In genomic region chr16:23858496-23859062, GRCh38 we compare ENCODE assay signal across 17 cellular contexts. TPM values are rescaled to one million over a fixed set of nuclear protein-coding genes. Genes with fewer than 3 reads are reported as not detected.
DNase-seq lines count a peak whose midpoint lies in the region; ATAC-seq lines count a peak whose summit lies in the region.
"Had no signal": no experiment of that assay in that cellular context is flagged by ENCODE, and none has a peak within 500 bp of the region (broad histone marks: within the 10 kb centered on the region; RNA-seq: fewer than 3 reads in every experiment).

No MANE protein-coding gene starts in this region.

- no peaks in the 10 kb centered on the region for H3K27me3 Mint-ChIP-seq in T-helper 2 cell treated with Interferon-gamma antibody and Interleukin-4, amounts not matched to agents 5 μg/mL and 100 μg/mL, for 36 hours (ENCODE audit: low read depth)
- H3K27me3 Mint-ChIP-seq: dendritic cell treated with granulocyte-macrophage colony-stimulating factor and Interleukin-4, amounts not matched to agents 40 ng/mL and 50 ng/mL, for 4 days had no signal

- ATAC-seq in esophagus mucosa (peak; percentile 51), HG02981 (IDR thresholded peaks at IDR 0.05; ENCODE audit: unreplicated experiment) (no peak)
- ATAC-seq in stimulated activated effector memory CD8-positive, alpha-beta T cell treated with anti-CD3 and anti-CD28 coated beads, Interleukin-12 subunit alpha, Interleukin-12 subunit beta, amount 100 ng/mL, for 72 hours = no peak
- ATAC-seq: SK-N-SH treated with all-trans-retinoic acid at 6 μM for 48 hours had no signal

- no peak overlapping the region for H3K4me3 Mint-ChIP-seq in T-helper 2 cell treated with Interferon-gamma antibody and Interleukin-4, amounts not matched to agents 5 μg/mL and 100 μg/mL, for 36 hours
- no peak overlapping the region for H3K4me3 Mint-ChIP-seq in stimulated activated effector memory CD8-positive, alpha-beta T cell treated with anti-CD3 and anti-CD28 coated beads, Interleukin-12 subunit alpha, Interleukin-12 subunit beta, amount 100 ng/mL, for 72 hours
- H3K4me3 Mint-ChIP-seq: dendritic cell treated with granulocyte-macrophage colony-stimulating factor and Interleukin-4, amounts not matched to agents 40 ng/mL and 50 ng/mL, for 4 days had no signal

- no peaks in the 10 kb centered on the region for H3K9me3 Mint-ChIP-seq in T-helper 2 cell treated with Interferon-gamma antibody and Interleukin-4, amounts not matched to agents 5 μg/mL and 100 μg/mL, for 36 hours
- no peaks in the 10 kb centered on the region for H3K9me3 Mint-ChIP-seq in stimulated activated effector memory CD8-positive, alpha-beta T cell treated with anti-CD3 and anti-CD28 coated beads, Interleukin-12 subunit alpha, Interleukin-12 subunit beta, amount 100 ng/mL, for 72 hours

- peaks cover 52% of the 10 kb centered on the region for H3K4me1 Mint-ChIP-seq in T-helper 2 cell treated with Interferon-gamma antibody and Interleukin-4, amounts not matched to agents 5 μg/mL and 100 μg/mL, for 36 hours (ENCODE audit: low read depth)
- H3K4me1 Mint-ChIP-seq in stimulated activated effector memory CD8-positive, alpha-beta T cell treated with anti-CD3 and anti-CD28 coated beads, Interleukin-12 subunit alpha, Interleukin-12 subunit beta, amount 100 ng/mL, for 72 hours = peaks cover 80% of the 10 kb centered on the region

- peaks cover 14% of the 10 kb centered on the region for H3K36me3 Mint-ChIP-seq in T-helper 2 cell treated with Interferon-gamma antibody and Interleukin-4, amounts not matched to agents 5 μg/mL and 100 μg/mL, for 36 hours (ENCODE audit: low read depth)
- peaks cover 13% of the 10 kb centered on the region for H3K36me3 Mint-ChIP-seq in stimulated activated effector memory CD8-positive, alpha-beta T cell treated with anti-CD3 and anti-CD28 coated beads, Interleukin-12 subunit alpha, Interleukin-12 subunit beta, amount 100 ng/mL, for 72 hours

- no peak for DNase-seq in T-helper 2 cell treated with Interferon-gamma antibody and Interleukin-4, amounts not matched to agents 5 μg/mL and 100 μg/mL, for 36 hours (ENCODE audit: low spot score)
- DNase-seq in T-helper 2 cell (no peak), NOMO-1 treated with DMSO at 0.1 percent for 48 hours (lab: John Stamatoyannopoulos, UW; ENCODE audit: unreplicated experiment) (peak; percentile 56), DMS 273 treated with DMSO at 0.1 percent for 48 hours (lab: John Stamatoyannopoulos, UW) (no peak), DMS153 treated with DMSO at 0.1 percent for 48 hours (lab: John Stamatoyannopoulos, UW; ENCODE audit: unreplicated experiment) (no peak)
- no peak for DNase-seq in stimulated activated effector memory CD8-positive, alpha-beta T cell treated with anti-CD3 and anti-CD28 coated beads, Interleukin-12 subunit alpha, Interleukin-12 subunit beta, amount 100 ng/mL, for 72 hours (ENCODE audit: low spot score in 2 of 2)
- DNase-seq: activated CD4-positive, alpha-beta T cell treated with anti-CD3 and anti-CD28 coated beads, Interleukin-2, amount 50 U/mL, for 4 hours; NCI-H510A; pancreas; stimulated activated CD4-positive, alpha-beta T cell treated with anti-CD3 and anti-CD28 coated beads, Interleukin-2, amount 100 ng/mL, for 24 hours had no signal

- H3K27ac Mint-ChIP-seq in T-helper 2 cell treated with Interferon-gamma antibody and Interleukin-4, amounts not matched to agents 5 μg/mL and 100 μg/mL, for 36 hours = peak overlapping the region; percentile 11
- peak overlapping the region; percentile 60 for H3K27ac Mint-ChIP-seq in stimulated activated effector memory CD8-positive, alpha-beta T cell treated with anti-CD3 and anti-CD28 coated beads, Interleukin-12 subunit alpha, Interleukin-12 subunit beta, amount 100 ng/mL, for 72 hours

RNA-seq across cellular contexts. Expression of gene PRKCB, which starts 22.8 kb away (rescaled TPM):
- total RNA-seq in esophagus mucosa = 0.76 TPM
- total RNA-seq: A172, fibroblast of villous mesenchyme, M059J had no signal
